In genomic region chr20:57090590-57091560, GRCh38 we compare ENCODE assay signal across 23 cellular contexts.
DNase-seq lines count a peak whose midpoint lies in the region; ATAC-seq and TF ChIP-seq lines count a peak whose summit lies in the region.
"Had no signal": no experiment of that assay in that cellular context is flagged by ENCODE, and none has a peak within 500 bp of the region (broad histone marks: within the 10 kb centered on the region; RNA-seq: fewer than 3 reads in every experiment).

No MANE protein-coding gene starts in this region.

- H3K9me3 Mint-ChIP-seq in chondrocyte (ENCODE audit: low read depth): no peaks in the 10 kb centered on the region
- no peaks in the 10 kb centered on the region for H3K9me3 Mint-ChIP-seq in stimulated activated memory B cell treated with anti-CD40 and anti-IgM and Interleukin-4, amounts not matched to agents 10 μg/mL and 1 μg/mL and 100 μg/mL, for 72 hours
- H3K9me3 Mint-ChIP-seq: activated naive CD4-positive, alpha-beta T cell treated with anti-CD3 and anti-CD28 coated beads, Interleukin-2, amount 10 ng/mL, durations not matched to agents 7 days and 5 days had no signal

- peak; percentile 34 for ATAC-seq in stimulated activated memory B cell treated with anti-CD40 and anti-IgM and Interleukin-4, amounts not matched to agents 10 μg/mL and 1 μg/mL and 100 μg/mL, for 72 hours
- ATAC-seq in HG02763 (IDR thresholded peaks at IDR 0.05; ENCODE audit: unreplicated experiment) (no peak), GM21717 (IDR thresholded peaks at IDR 0.05; ENCODE audit: unreplicated experiment) (no peak)

- DNase-seq in activated CD8-positive, alpha-beta memory T cell treated with anti-CD3 and anti-CD28 coated beads, Interleukin-2, amount 50 U/mL, for 48 hours: peak; percentile 56
- no peak for DNase-seq in activated CD8-positive, alpha-beta memory T cell treated with anti-CD3 and anti-CD28 coated beads for 24 hours
- peak; percentile 86 for DNase-seq in chondrocyte (ENCODE audit: low spot score)
- no peak for DNase-seq in head of caudate nucleus
- DNase-seq: ACHN; activated CD8-positive, alpha-beta memory T cell treated with anti-CD3 and anti-CD28 coated beads, Interleukin-2, amount 50 U/mL, for 4 hours; activated naive CD4-positive, alpha-beta T cell treated with anti-CD3 and anti-CD28 coated beads, Interleukin-2, amount 10 ng/mL, durations not matched to agents 7 days and 5 days; colonic mucosa; islet precursor cell; KG1; mammary epithelial cell; MV-4-11; naive B cell; NCI-H187; NCI-H226; PC-9; SJCRH30; stimulated activated CD4-positive, alpha-beta T cell treated with anti-CD3 and anti-CD28 coated beads, Interleukin-4, amount 100 ng/mL, for 1 hour; WERI-Rb-1 had no signal

- intact Hi-C loops in head of caudate nucleus (cut with DNase I): loop anchor here (10.0 kb wide), 1 partner anchor 174 kb away; the partner anchor contains the start of gene BMP7

- peaks cover 13% of the 10 kb centered on the region for H3K27me3 Mint-ChIP-seq in chondrocyte (ENCODE audit: low read depth)
- H3K27me3 Mint-ChIP-seq in stimulated activated memory B cell treated with anti-CD40 and anti-IgM and Interleukin-4, amounts not matched to agents 10 μg/mL and 1 μg/mL and 100 μg/mL, for 72 hours: peaks cover 25% of the 10 kb centered on the region

- no peak for TF ChIP-seq RAD21 in Ishikawa (IDR thresholded peaks at IDR 0.05; ENCODE audit: low read depth)

- TF ChIP-seq CTCF in chondrocyte (IDR thresholded peaks at IDR 0.05): no peak

- no peak overlapping the region for H3K4me3 Mint-ChIP-seq in chondrocyte (ENCODE audit: unreplicated experiment)
- H3K4me3 Mint-ChIP-seq in stimulated activated memory B cell treated with anti-CD40 and anti-IgM and Interleukin-4, amounts not matched to agents 10 μg/mL and 1 μg/mL and 100 μg/mL, for 72 hours: peak overlapping the region; percentile 60
- H3K4me3 Mint-ChIP-seq: activated naive CD4-positive, alpha-beta T cell treated with anti-CD3 and anti-CD28 coated beads, Interleukin-2, amount 10 ng/mL, durations not matched to agents 7 days and 5 days; naive B cell had no signal

- H3K27ac Mint-ChIP-seq in chondrocyte (ENCODE audit: unreplicated experiment): no peak overlapping the region
- H3K27ac Mint-ChIP-seq in stimulated activated memory B cell treated with anti-CD40 and anti-IgM and Interleukin-4, amounts not matched to agents 10 μg/mL and 1 μg/mL and 100 μg/mL, for 72 hours: peak overlapping the region; percentile 64
- H3K27ac Mint-ChIP-seq: activated naive CD4-positive, alpha-beta T cell treated with anti-CD3 and anti-CD28 coated beads, Interleukin-2, amount 10 ng/mL, durations not matched to agents 7 days and 5 days had no signal

- H3K36me3 Mint-ChIP-seq in chondrocyte (ENCODE audit: low read depth): no peaks in the 10 kb centered on the region
- no peaks in the 10 kb centered on the region for H3K36me3 Mint-ChIP-seq in stimulated activated memory B cell treated with anti-CD40 and anti-IgM and Interleukin-4, amounts not matched to agents 10 μg/mL and 1 μg/mL and 100 μg/mL, for 72 hours
- H3K36me3 Mint-ChIP-seq: activated naive CD4-positive, alpha-beta T cell treated with anti-CD3 and anti-CD28 coated beads, Interleukin-2, amount 10 ng/mL, durations not matched to agents 7 days and 5 days; naive B cell had no signal

- peaks cover 3% of the 10 kb centered on the region for H3K4me1 Mint-ChIP-seq in chondrocyte (ENCODE audit: low read depth)
- peaks cover 18% of the 10 kb centered on the region for H3K4me1 Mint-ChIP-seq in stimulated activated memory B cell treated with anti-CD40 and anti-IgM and Interleukin-4, amounts not matched to agents 10 μg/mL and 1 μg/mL and 100 μg/mL, for 72 hours

- TF ChIP-seq EP300 in Ishikawa (IDR thresholded peaks at IDR 0.05; ENCODE audit: borderline replicate concordance): no peak

TF ChIP-seq in Ishikawa, 13 proteins besides CTCF, POLR2A, EP300 and RAD21:
- peak; percentile 56 for TF ChIP-seq EGR1 (IDR thresholded peaks at IDR 0.05)
- TF ChIP-seq TEAD4 (IDR thresholded peaks at IDR 0.05): no peak

Comparison
In these comparisons a context has a peak if more than half of its experiments do, and no peak if none do; other contexts are left out.
1. DNase-seq: peak in activated CD8-positive, alpha-beta memory T cell treated with anti-CD3 and anti-CD28 coated beads, Interleukin-2, amount 50 U/mL, for 48 hours (single experiment) and chondrocyte (single experiment); none in activated CD8-positive, alpha-beta memory T cell treated with anti-CD3 and anti-CD28 coated beads for 24 hours (single experiment) and head of caudate nucleus (0 of 42).